7 cellular contexts compared by ENCODE assay signal in the genomic region with DNA sequence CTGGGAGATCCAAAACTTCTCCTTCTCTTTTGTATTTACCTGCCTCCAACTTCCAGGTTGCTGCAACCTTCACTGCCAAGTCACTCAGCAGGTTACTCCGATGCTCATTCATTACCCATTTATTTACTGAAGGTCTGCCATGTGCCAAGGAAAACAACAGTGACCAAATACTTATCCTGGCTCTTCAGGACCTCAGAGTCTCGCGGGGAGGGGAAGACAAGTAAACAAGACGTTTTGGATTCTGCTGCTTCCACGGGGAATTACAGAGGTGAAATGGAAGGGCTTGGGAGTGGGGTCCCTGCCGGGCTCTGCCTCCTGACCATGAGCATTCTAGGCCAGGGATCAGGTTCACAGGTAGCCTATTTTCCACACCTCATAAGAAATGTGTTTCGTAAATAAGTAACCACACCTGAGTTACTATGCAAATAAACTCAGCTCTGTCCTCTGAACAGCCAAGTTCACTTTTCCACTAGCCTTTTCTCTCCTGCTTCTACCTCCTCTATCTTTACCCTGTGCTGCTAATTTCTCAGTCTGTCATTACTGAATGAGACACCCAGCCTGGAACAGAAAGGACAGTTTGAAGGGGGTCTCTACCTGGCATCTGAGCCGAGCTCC.
DNase-seq lines count a peak whose midpoint lies in the region; ATAC-seq and TF ChIP-seq lines count a peak whose summit lies in the region.

No MANE protein-coding gene starts in this region.

- no peak overlapping the region for H3K4me3 ChIP-seq in liver (ENCODE audit: low read depth in 1 of 3, low read length in 3 of 3)

- H3K36me3 ChIP-seq in liver (ENCODE audit: control insufficient read depth in 4 of 4, insufficient read depth in 3 of 4, low read depth in 1 of 4, low read length in 3 of 4): no peaks in the 10 kb centered on the region

- no peak overlapping the region for H3K27ac ChIP-seq in liver (ENCODE audit: low read depth in 1 of 2, low read length in 2 of 2)
- peak overlapping the region; percentile 93 for H3K27ac ChIP-seq in temporal lobe (ENCODE audit: low read depth, low read length)

- H3K27me3 ChIP-seq in liver (ENCODE audit: control insufficient read depth in 4 of 4, insufficient read depth in 4 of 4, low read length in 3 of 4): no peaks in the 10 kb centered on the region

- DNase-seq in LoVo (ENCODE audit: low spot score): peak; percentile 32
- DNase-seq in cerebellum (ENCODE audit: low spot score): no peak
- DNase-seq in activated naive CD4-positive, alpha-beta T cell treated with Interleukin-2 at 50 U/mL for 16 hours: no peak

- no peak for TF ChIP-seq RAD21 in liver (IDR thresholded peaks at IDR 0.05)

- H3K9me3 Mint-ChIP-seq in brain: no peaks in the 10 kb centered on the region

- peak overlapping the region in 1 of 5 experiments; percentile 4 for H3K4me3 Mint-ChIP-seq in brain

- peaks cover 0 to 11% (median 4%) of the 10 kb centered on the region in 4 donors for H3K4me1 ChIP-seq in liver (ENCODE audit: control insufficient read depth in 4 of 4, insufficient read depth in 4 of 4, low read length in 3 of 4)

- no peak overlapping the region for H3K9ac ChIP-seq in liver (ENCODE audit: low read depth in 1 of 2, low read length in 2 of 2)

- H3K4me1 Mint-ChIP-seq in brain: peaks cover 100% of the 10 kb centered on the region

- no peaks in the 10 kb centered on the region for H3K27me3 Mint-ChIP-seq in brain

- no peak for ATAC-seq in HG02970 (IDR thresholded peaks at IDR 0.05; ENCODE audit: low FRiP score, unreplicated experiment)

- no peak for TF ChIP-seq CTCF in brain (conservative IDR thresholded peaks at IDR 0.05)
- TF ChIP-seq CTCF in liver (IDR thresholded peaks at IDR 0.05; ENCODE audit: low read depth, low read length, missing input control): no peak

- no peaks in the 10 kb centered on the region for H3K9me3 ChIP-seq in liver (ENCODE audit: control insufficient read depth in 4 of 4, low read length in 3 of 4)

- H3K27ac Mint-ChIP-seq in brain: peak overlapping the region in 4 of 5 experiments; percentile 23 to 92 (median 79)

- no peaks in the 10 kb centered on the region for H3K36me3 Mint-ChIP-seq in brain

- WGBS in liver: 44% methylated on average over 8 of the region's 8 CpGs

TF ChIP-seq in liver, 16 proteins besides CTCF, POLR2A, EP300 and RAD21:
- TF ChIP-seq HNF4G (IDR thresholded peaks at IDR 0.05): no peak
- TF ChIP-seq, protein P1, sequence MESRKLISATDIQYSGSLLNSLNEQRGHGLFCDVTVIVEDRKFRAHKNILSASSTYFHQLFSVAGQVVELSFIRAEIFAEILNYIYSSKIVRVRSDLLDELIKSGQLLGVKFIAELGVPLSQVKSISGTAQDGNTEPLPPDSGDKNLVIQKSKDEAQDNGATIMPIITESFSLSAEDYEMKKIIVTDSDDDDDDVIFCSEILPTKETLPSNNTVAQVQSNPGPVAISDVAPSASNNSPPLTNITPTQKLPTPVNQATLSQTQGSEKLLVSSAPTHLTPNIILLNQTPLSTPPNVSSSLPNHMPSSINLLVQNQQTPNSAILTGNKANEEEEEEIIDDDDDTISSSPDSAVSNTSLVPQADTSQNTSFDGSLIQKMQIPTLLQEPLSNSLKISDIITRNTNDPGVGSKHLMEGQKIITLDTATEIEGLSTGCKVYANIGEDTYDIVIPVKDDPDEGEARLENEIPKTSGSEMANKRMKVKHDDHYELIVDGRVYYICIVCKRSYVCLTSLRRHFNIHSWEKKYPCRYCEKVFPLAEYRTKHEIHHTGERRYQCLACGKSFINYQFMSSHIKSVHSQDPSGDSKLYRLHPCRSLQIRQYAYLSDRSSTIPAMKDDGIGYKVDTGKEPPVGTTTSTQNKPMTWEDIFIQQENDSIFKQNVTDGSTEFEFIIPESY (IDR thresholded peaks at IDR 0.05): no peak
- TF ChIP-seq HNF4A (conservative IDR thresholded peaks at IDR 0.05): peak; percentile 20 to 21
- TF ChIP-seq, protein P2, sequence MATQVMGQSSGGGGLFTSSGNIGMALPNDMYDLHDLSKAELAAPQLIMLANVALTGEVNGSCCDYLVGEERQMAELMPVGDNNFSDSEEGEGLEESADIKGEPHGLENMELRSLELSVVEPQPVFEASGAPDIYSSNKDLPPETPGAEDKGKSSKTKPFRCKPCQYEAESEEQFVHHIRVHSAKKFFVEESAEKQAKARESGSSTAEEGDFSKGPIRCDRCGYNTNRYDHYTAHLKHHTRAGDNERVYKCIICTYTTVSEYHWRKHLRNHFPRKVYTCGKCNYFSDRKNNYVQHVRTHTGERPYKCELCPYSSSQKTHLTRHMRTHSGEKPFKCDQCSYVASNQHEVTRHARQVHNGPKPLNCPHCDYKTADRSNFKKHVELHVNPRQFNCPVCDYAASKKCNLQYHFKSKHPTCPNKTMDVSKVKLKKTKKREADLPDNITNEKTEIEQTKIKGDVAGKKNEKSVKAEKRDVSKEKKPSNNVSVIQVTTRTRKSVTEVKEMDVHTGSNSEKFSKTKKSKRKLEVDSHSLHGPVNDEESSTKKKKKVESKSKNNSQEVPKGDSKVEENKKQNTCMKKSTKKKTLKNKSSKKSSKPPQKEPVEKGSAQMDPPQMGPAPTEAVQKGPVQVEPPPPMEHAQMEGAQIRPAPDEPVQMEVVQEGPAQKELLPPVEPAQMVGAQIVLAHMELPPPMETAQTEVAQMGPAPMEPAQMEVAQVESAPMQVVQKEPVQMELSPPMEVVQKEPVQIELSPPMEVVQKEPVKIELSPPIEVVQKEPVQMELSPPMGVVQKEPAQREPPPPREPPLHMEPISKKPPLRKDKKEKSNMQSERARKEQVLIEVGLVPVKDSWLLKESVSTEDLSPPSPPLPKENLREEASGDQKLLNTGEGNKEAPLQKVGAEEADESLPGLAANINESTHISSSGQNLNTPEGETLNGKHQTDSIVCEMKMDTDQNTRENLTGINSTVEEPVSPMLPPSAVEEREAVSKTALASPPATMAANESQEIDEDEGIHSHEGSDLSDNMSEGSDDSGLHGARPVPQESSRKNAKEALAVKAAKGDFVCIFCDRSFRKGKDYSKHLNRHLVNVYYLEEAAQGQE (IDR thresholded peaks at IDR 0.05): no peak
- TF ChIP-seq YY1 (IDR thresholded peaks at IDR 0.05): no peak
- no peak for TF ChIP-seq EGR1 (IDR thresholded peaks at IDR 0.05; ENCODE audit: low read depth in 2 of 2)
- TF ChIP-seq FOXA1 (IDR thresholded peaks at IDR 0.05): peak; percentile 53
- TF ChIP-seq TAF1 (conservative IDR thresholded peaks at IDR 0.05): no peak
- TF ChIP-seq FOXA2 (IDR thresholded peaks at IDR 0.05): peak; percentile 51
- TF ChIP-seq GABPA (IDR thresholded peaks at IDR 0.05 in 1 of 2, conservative IDR thresholded peaks at IDR 0.05 in 1 of 2): no peak
- TF ChIP-seq SP1 (IDR thresholded peaks at IDR 0.05): peak; percentile 11
- no peak for TF ChIP-seq JUND (IDR thresholded peaks at IDR 0.05)
